Comparison of ENCODE assay signal across 23 cellular contexts in genomic region chr10:92463582-92463981, GRCh38.
DNase-seq lines count a peak whose midpoint lies in the region; ATAC-seq, FAIRE-seq and TF ChIP-seq lines count a peak whose summit lies in the region.
"Had no signal": no experiment of that assay in that cellular context is flagged by ENCODE, and none has a peak within 500 bp of the region (broad histone marks: within the 10 kb centered on the region; RNA-seq: fewer than 3 reads in every experiment).

No MANE protein-coding gene starts in this region.

- H3K79me2 ChIP-seq in K562 (ENCODE audit: control insufficient read depth, insufficient read depth, low read length), result no peaks in the 10 kb centered on the region

- H3K36me3 ChIP-seq in K562 (ENCODE audit: control insufficient read depth, insufficient read depth, low read length), result peaks cover 71% of the 10 kb centered on the region

- H4K20me1 ChIP-seq in K562 (replicated peaks; ENCODE audit: control insufficient read depth, insufficient read depth, low read length), result no peaks in the 10 kb centered on the region
- H4K20me1 ChIP-seq: BLaER1 treated with 17β-estradiol and CSF1 and Interleukin-3, amounts not matched to agents 10 nM and 100 nM had no signal

- TF ChIP-seq RAD21 in A549 (conservative IDR thresholded peaks at IDR 0.05 in 1 of 2, IDR thresholded peaks at IDR 0.05 in 1 of 2), result no peak
- no peak for TF ChIP-seq RAD21 in K562 (CRISPR knock-in tag; conservative IDR thresholded peaks at IDR 0.05 in 1 of 2, IDR thresholded peaks at IDR 0.05 in 1 of 2)

- H3K27me3 ChIP-seq in K562 (ENCODE audit: control insufficient read depth in 2 of 2, insufficient read depth in 2 of 2, low read length in 2 of 2), result no peaks in the 10 kb centered on the region
- H3K27me3 ChIP-seq: BLaER1 treated with 17β-estradiol and CSF1 and Interleukin-3, amounts not matched to agents 10 nM and 100 nM had no signal

- no peaks in the 10 kb centered on the region for H3K9me3 ChIP-seq in A549
- no peaks in the 10 kb centered on the region for H3K9me3 ChIP-seq in K562 (replicated peaks; ENCODE audit: control insufficient read depth, insufficient read depth, low read depth, low read length)
- H3K9me3 ChIP-seq: BLaER1 treated with 17β-estradiol and CSF1 and Interleukin-3, amounts not matched to agents 10 nM and 100 nM; Caco-2 had no signal

- no peaks in the 10 kb centered on the region for H3K9me3 Mint-ChIP-seq in naive thymus-derived CD8-positive, alpha-beta T cell
- H3K9me3 Mint-ChIP-seq: CD4-positive, alpha-beta memory T cell; CD4-positive, CD25-positive, alpha-beta regulatory T cell; CD8-positive, alpha-beta memory T cell had no signal

- H3K36me3 Mint-ChIP-seq in naive thymus-derived CD8-positive, alpha-beta T cell, result peaks cover 2 to 83% (median 40%) of the 10 kb centered on the region in 3 donors

- in situ Hi-C loops in K562 (cut with MboI), result no loop called here

- TF ChIP-seq CTCF in A549 (IDR thresholded peaks at IDR 0.05) (no peak), K562 (IDR thresholded peaks at IDR 0.05 in 2 of 3, conservative IDR thresholded peaks at IDR 0.05 in 1 of 3; ENCODE audit: insufficient read depth in 2 of 3, low read depth in 1 of 3, low read length in 3 of 3) (no peak)

- no peak overlapping the region for H2AFZ ChIP-seq in K562 (ENCODE audit: low read depth, low read length)

- intact Hi-C loops in K562 (cut with micrococcal nuclease), result no loop called here

- H3K27ac Mint-ChIP-seq in naive thymus-derived CD8-positive, alpha-beta T cell, result no peak overlapping the region
- H3K27ac Mint-ChIP-seq: B cell; CD4-positive, alpha-beta memory T cell; CD8-positive, alpha-beta memory T cell had no signal

- no peaks in the 10 kb centered on the region for H3K27me3 Mint-ChIP-seq in naive thymus-derived CD8-positive, alpha-beta T cell
- H3K27me3 Mint-ChIP-seq: B cell; CD4-positive, alpha-beta memory T cell; CD4-positive, CD25-positive, alpha-beta regulatory T cell; CD8-positive, alpha-beta memory T cell had no signal

- CTCF ChIA-PET in A549 (lab: Yijun Ruan, JAX), result interaction anchor here (0.8 to 2.4 kb wide), 2 partner anchors 29 to 38 kb away, joined by 3 to 6 read pairs; no protein-coding TSS in a partner anchor
- CTCF ChIA-PET in K562 (lab: Yijun Ruan, JAX; ENCODE audit: low intra/inter-chr PET ratio), result no interaction called here

- H3K4me1 ChIP-seq in A549, result no peaks in the 10 kb centered on the region
- no peaks in the 10 kb centered on the region; a peak in 1 of 5 replicates for H3K4me1 ChIP-seq in K562 (replicated peaks in 1 of 2; ENCODE audit: control insufficient read depth in 2 of 2, insufficient read depth in 2 of 2, low read length in 2 of 2)
- H3K4me1 ChIP-seq: BLaER1 treated with 17β-estradiol and CSF1 and Interleukin-3, amounts not matched to agents 10 nM and 100 nM; Caco-2 had no signal

- H3K27ac ChIP-seq in A549 (no peak overlapping the region), K562 (ENCODE audit: extremely low read depth, low read depth, low read length) (no peak overlapping the region)
- H3K27ac ChIP-seq: BLaER1 treated with 17β-estradiol and CSF1 and Interleukin-3, amounts not matched to agents 10 nM and 100 nM; C4-2B had no signal

- H3K4me3 Mint-ChIP-seq in naive thymus-derived CD8-positive, alpha-beta T cell, result no peak overlapping the region
- H3K4me3 Mint-ChIP-seq: B cell; CD4-positive, alpha-beta memory T cell; CD4-positive, CD25-positive, alpha-beta regulatory T cell; CD8-positive, alpha-beta memory T cell had no signal

- 95% methylated on average over 5 of the region's 5 CpGs for WGBS in A549 (ENCODE audit: missing lambda C conversion rate)
- WGBS in K562 (ENCODE audit: insufficient coverage, low coverage, missing lambda C conversion rate), result 93% methylated on average over 5 of the region's 5 CpGs

- BruUV-seq in K562 (replicated peaks; lab: Mats Ljungman, UMichigan), result no TSS peak

- POLR2A ChIA-PET in A549 (lab: Yijun Ruan, JAX), result interaction anchor here (0.6 kb wide), 1 partner anchor 333 kb away, joined by 3 read pairs; no protein-coding TSS in a partner anchor
- POLR2A ChIA-PET in K562 (lab: Yijun Ruan, JAX), result interaction anchor here (1.1 kb wide), 1 partner anchor 18 kb away, joined by 3 read pairs; no protein-coding TSS in a partner anchor
- POLR2A ChIA-PET in naive thymus-derived CD8-positive, alpha-beta T cell (lab: Charles Lee), result no interaction called here

- H3K9me1 ChIP-seq in K562 (ENCODE audit: control insufficient read depth, insufficient read depth, low read length), result no peaks in the 10 kb centered on the region

- H3K4me2 ChIP-seq in A549, result no peak overlapping the region
- no peak overlapping the region for H3K4me2 ChIP-seq in K562 (ENCODE audit: insufficient read depth, low read length)
- H3K4me2 ChIP-seq: BLaER1 treated with 17β-estradiol and CSF1 and Interleukin-3, amounts not matched to agents 10 nM and 100 nM had no signal

- DNase-seq in A549 (ENCODE audit: low read depth in 1 of 2, low spot score in 1 of 2) (no peak), H54 (ENCODE audit: insufficient read length, low spot score) (no peak), K562 (ENCODE audit: extremely low read depth in 1 of 4, low spot score in 3 of 4) (no peak), CD1c-positive myeloid dendritic cell (ENCODE audit: extremely low spot score) (no peak)
- no peak for DNase-seq in stimulated activated CD4-positive, alpha-beta T cell treated with anti-CD3 and anti-CD28 coated beads, Interleukin-15, amount 100 ng/mL, for 24 hours
- DNase-seq in naive thymus-derived CD8-positive, alpha-beta T cell, result no peak
- DNase-seq: 8988T; AML-193; Caco-2; Calu3; CD4-positive, alpha-beta memory T cell; CD8-positive, alpha-beta memory T cell; DMS79 treated with DMSO at 0.1 percent for 48 hours; GF-D8 had no signal

- H3K4me1 Mint-ChIP-seq in naive thymus-derived CD8-positive, alpha-beta T cell, result no peaks in the 10 kb centered on the region
- H3K4me1 Mint-ChIP-seq: B cell; CD4-positive, alpha-beta memory T cell had no signal

- ATAC-seq in A549 (no peak), K562 (no peak)
- no peak for ATAC-seq in naive thymus-derived CD8-positive, alpha-beta T cell

- no peak overlapping the region for H3K9ac ChIP-seq in K562 (ENCODE audit: insufficient read depth in 1 of 2, low read depth in 2 of 2, low read length in 2 of 2)
- H3K9ac ChIP-seq: BLaER1 treated with 17β-estradiol and CSF1 and Interleukin-3, amounts not matched to agents 10 nM and 100 nM had no signal

- TF ChIP-seq EP300 in A549 (IDR thresholded peaks at IDR 0.05) (no peak), K562 (IDR thresholded peaks at IDR 0.05; ENCODE audit: low read length) (no peak)

- FAIRE-seq in A549 (lab: Jason Lieb, UNC) (no peak), H54 (lab: Jason Lieb, UNC) (peak; percentile 15), K562 (lab: Jason Lieb, UNC) (no peak)
- FAIRE-seq: A204.1, D721Med, G401.6, GM12891, GM19239 had no signal

- H3K4me3 ChIP-seq in A549 (no peak overlapping the region), K562 (no peak overlapping the region)
- H3K4me3 ChIP-seq: BLaER1 treated with 17β-estradiol and CSF1 and Interleukin-3, amounts not matched to agents 10 nM and 100 nM had no signal

- TF ChIP-seq POLR2A in A549 (IDR thresholded peaks at IDR 0.05; ENCODE audit: low read length), result no peak
- no peak for TF ChIP-seq POLR2A in H54 (IDR thresholded peaks at IDR 0.05; ENCODE audit: low read depth, low read length)
- TF ChIP-seq POLR2A in K562 (conservative IDR thresholded peaks at IDR 0.05), result no peak

TF ChIP-seq in A549, 52 proteins besides CTCF, POLR2A, EP300 and RAD21:
- TF ChIP-seq MAFK (IDR thresholded peaks at IDR 0.05; ENCODE audit: partially characterized antibody) (peak; percentile 74), NFE2L2 (conservative IDR thresholded peaks at IDR 0.05; ENCODE audit: low read length) (no peak)

TF ChIP-seq in K562, 482 proteins besides CTCF, POLR2A, EP300 and RAD21:
- TF ChIP-seq MAFG (tag; conservative IDR thresholded peaks at IDR 0.05) (0 out of 2 replicates have a peak, but pooled peaks have one; percentile 27), ZNF316 (IDR thresholded peaks at IDR 0.05) (peak; percentile 61; the same call in 1 of the 2 replicates), C11orf30 (IDR thresholded peaks at IDR 0.05; ENCODE audit: low read depth) (peak; percentile 37; the same call in 1 of the 2 replicates), MAFK (IDR thresholded peaks at IDR 0.05; ENCODE audit: low read length) (peak; percentile 30; the same call in 1 of the 2 replicates)
- TF ChIP-seq, protein P1, sequence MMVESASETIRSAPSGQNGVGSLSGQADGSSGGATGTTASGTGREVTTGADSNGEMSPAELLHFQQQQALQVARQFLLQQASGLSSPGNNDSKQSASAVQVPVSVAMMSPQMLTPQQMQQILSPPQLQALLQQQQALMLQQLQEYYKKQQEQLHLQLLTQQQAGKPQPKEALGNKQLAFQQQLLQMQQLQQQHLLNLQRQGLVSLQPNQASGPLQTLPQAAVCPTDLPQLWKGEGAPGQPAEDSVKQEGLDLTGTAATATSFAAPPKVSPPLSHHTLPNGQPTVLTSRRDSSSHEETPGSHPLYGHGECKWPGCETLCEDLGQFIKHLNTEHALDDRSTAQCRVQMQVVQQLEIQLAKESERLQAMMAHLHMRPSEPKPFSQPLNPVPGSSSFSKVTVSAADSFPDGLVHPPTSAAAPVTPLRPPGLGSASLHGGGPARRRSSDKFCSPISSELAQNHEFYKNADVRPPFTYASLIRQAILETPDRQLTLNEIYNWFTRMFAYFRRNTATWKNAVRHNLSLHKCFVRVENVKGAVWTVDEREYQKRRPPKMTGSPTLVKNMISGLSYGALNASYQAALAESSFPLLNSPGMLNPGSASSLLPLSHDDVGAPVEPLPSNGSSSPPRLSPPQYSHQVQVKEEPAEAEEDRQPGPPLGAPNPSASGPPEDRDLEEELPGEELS (CRISPR knock-in tag; IDR thresholded peaks at IDR 0.05; ENCODE audit: borderline replicate concordance), result no peak

Comparison
In these comparisons a context has a peak if more than half of its experiments do, and no peak if none do; other contexts are left out.
1. Of the 35 proteins assayed by ChIP-seq in both K562 and A549: peak only in K562: none; only in A549: none; in both: MAFK; in neither: 34.